In the genomic region with DNA sequence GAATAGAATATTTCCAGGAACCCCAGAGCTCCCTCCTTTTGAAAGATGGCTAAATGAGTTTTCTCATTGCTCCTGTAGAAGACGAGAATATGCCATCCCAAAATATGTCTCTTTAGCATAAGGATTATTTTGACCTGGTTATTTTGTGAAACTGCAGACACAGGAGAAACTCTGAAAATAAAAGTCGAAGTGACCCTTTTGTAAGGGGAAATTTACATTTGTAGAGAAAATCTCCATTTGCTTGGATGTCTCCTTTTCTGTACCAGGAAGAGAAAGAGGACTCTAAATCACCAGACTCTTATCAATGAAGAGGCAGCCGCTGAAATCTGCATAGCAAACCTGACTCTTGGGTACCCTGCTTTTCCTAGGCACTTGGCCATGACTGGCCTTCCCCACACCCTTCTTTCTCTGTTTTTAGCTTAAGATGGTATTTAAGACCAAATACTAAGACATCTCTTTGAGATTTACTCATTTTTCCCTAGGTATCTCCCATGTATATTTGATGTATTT, we compare ENCODE assay signal across 1 cellular context.
TF ChIP-seq lines count a peak whose summit lies in the region.

No MANE protein-coding gene starts in this region.

TF ChIP-seq in GM23338, 12 proteins besides CTCF, POLR2A, EP300 and RAD21 (continued from another document):
- TF ChIP-seq, protein P1, sequence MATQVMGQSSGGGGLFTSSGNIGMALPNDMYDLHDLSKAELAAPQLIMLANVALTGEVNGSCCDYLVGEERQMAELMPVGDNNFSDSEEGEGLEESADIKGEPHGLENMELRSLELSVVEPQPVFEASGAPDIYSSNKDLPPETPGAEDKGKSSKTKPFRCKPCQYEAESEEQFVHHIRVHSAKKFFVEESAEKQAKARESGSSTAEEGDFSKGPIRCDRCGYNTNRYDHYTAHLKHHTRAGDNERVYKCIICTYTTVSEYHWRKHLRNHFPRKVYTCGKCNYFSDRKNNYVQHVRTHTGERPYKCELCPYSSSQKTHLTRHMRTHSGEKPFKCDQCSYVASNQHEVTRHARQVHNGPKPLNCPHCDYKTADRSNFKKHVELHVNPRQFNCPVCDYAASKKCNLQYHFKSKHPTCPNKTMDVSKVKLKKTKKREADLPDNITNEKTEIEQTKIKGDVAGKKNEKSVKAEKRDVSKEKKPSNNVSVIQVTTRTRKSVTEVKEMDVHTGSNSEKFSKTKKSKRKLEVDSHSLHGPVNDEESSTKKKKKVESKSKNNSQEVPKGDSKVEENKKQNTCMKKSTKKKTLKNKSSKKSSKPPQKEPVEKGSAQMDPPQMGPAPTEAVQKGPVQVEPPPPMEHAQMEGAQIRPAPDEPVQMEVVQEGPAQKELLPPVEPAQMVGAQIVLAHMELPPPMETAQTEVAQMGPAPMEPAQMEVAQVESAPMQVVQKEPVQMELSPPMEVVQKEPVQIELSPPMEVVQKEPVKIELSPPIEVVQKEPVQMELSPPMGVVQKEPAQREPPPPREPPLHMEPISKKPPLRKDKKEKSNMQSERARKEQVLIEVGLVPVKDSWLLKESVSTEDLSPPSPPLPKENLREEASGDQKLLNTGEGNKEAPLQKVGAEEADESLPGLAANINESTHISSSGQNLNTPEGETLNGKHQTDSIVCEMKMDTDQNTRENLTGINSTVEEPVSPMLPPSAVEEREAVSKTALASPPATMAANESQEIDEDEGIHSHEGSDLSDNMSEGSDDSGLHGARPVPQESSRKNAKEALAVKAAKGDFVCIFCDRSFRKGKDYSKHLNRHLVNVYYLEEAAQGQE (IDR thresholded peaks at IDR 0.05; ENCODE audit: unreplicated experiment): no peak
